Comparison of ENCODE assay signal across 8 cellular contexts in genomic region chr4:113702596-113702995, GRCh38. TPM values are rescaled to one million over a fixed set of nuclear protein-coding genes. Genes with fewer than 3 reads are reported as not detected.
DNase-seq lines count a peak whose midpoint lies in the region; ATAC-seq and TF ChIP-seq lines count a peak whose summit lies in the region.
"Not testable (repeated sequence)": the region's sequence is repeated elsewhere in the genome, so short reads cannot be mapped to it uniquely, and the experiment has no call there.

No MANE protein-coding gene starts in this region.

- POLR2A ChIA-PET in A673 (lab: Charles Lee; ENCODE audit: low non-redundant PET); IMR-90 (lab: Charles Lee; ENCODE audit: unreplicated experiment): not testable (repeated sequence)

- H3K4me1 ChIP-seq in A673 (ENCODE audit: insufficient read depth, low read length, poor library complexity, severe bottlenecking): peaks cover 12% of the 10 kb centered on the region
- not testable (repeated sequence) for H3K4me1 ChIP-seq in IMR-90 (ENCODE audit: control insufficient read depth, insufficient read depth, low read length)

- H3K18ac ChIP-seq in IMR-90 (ENCODE audit: low read depth, low read length): not testable (repeated sequence)

- not testable (repeated sequence) for H3K9ac ChIP-seq in IMR-90 (ENCODE audit: low read depth, low read length)

- WGBS in IMR-90 (ENCODE audit: extremely low coverage in 2 of 2, insufficient read length in 1 of 2), 2 experiments: no CpG with 5 or more reads among the region's 3 CpGs

- H2AK5ac ChIP-seq in IMR-90 (ENCODE audit: low read depth, low read length): not testable (repeated sequence)

- H2BK5ac ChIP-seq in IMR-90 (ENCODE audit: low read depth, low read length, poor library complexity, severe bottlenecking): peak overlapping the region; percentile 58

- H3K9me1 ChIP-seq in IMR-90 (ENCODE audit: insufficient read depth, low read length): peaks cover 14% of the 10 kb centered on the region; the same call in 1 of the 2 replicates

- not testable (repeated sequence) for H2AK9ac ChIP-seq in IMR-90 (replicated peaks; ENCODE audit: low read depth, low read length, poor library complexity)

- H2BK20ac ChIP-seq in IMR-90 (ENCODE audit: low read depth, low read length): not testable (repeated sequence)

- not testable (repeated sequence) for H2BK120ac ChIP-seq in IMR-90 (ENCODE audit: low read depth, low read length)

- H3K23ac ChIP-seq in IMR-90 (ENCODE audit: low read depth, low read length): not testable (repeated sequence)

- not testable (repeated sequence) for BruUV-seq in A673 (replicated peaks; lab: Mats Ljungman, UMichigan); IMR-90 (replicated peaks; lab: Mats Ljungman, UMichigan)

- not testable (repeated sequence) for TF ChIP-seq RAD21 in IMR-90 (IDR thresholded peaks at IDR 0.05; ENCODE audit: low read length)

- in situ Hi-C loops in IMR-90 (cut with MboI; ENCODE audit: low sequenced_read_pairs); brain microvascular endothelial cell (cut with HindIII; ENCODE audit: low pct_ligation_motif_present, low sequenced_read_pairs): not testable (repeated sequence)

- CTCF ChIA-PET in A673 (lab: Charles Lee): not testable (repeated sequence)
- CTCF ChIA-PET in IMR-90 (lab: Yijun Ruan, JAX): interaction anchor here (0.6 kb wide), 1 partner anchor 1438 kb away, joined by 3 read pairs; no protein-coding TSS in a partner anchor

- TF ChIP-seq POLR2A in IMR-90 (IDR thresholded peaks at IDR 0.05; ENCODE audit: low read depth, low read length): not testable (repeated sequence)

- dilution Hi-C loops in IMR-90 (cut with HindIII; ENCODE audit: low sequenced_read_pairs, unreplicated experiment): not testable (repeated sequence)

- H4K20me1 ChIP-seq in IMR-90 (ENCODE audit: insufficient read depth, low read length): not testable (repeated sequence)

- not testable (repeated sequence) for H3K9me3 ChIP-seq in A673 (ENCODE audit: low read depth, low read length, poor library complexity, severe bottlenecking); IMR-90 (ENCODE audit: control insufficient read depth, insufficient read depth, low read length)

- not testable (repeated sequence) for H4K91ac ChIP-seq in IMR-90 (ENCODE audit: insufficient read depth, low read depth, low read length)

- H3K56ac ChIP-seq in IMR-90 (ENCODE audit: extremely low read depth, insufficient read depth, low read length): not testable (repeated sequence)

- not testable (repeated sequence) for H3K4me2 ChIP-seq in IMR-90 (ENCODE audit: low read depth, low read length)

- H2BK15ac ChIP-seq in IMR-90 (ENCODE audit: low read depth, low read length): not testable (repeated sequence)

- not testable (repeated sequence) for H3K36me3 ChIP-seq in A673 (ENCODE audit: insufficient read depth, low read length, poor library complexity, severe bottlenecking); IMR-90 (ENCODE audit: control insufficient read depth, insufficient read depth, low read length); brain microvascular endothelial cell (replicated peaks)

- ATAC-seq in IMR-90 (ENCODE audit: low read depth): peak; percentile 35; the same call in 1 of the 2 replicates

- not testable (repeated sequence) for H3K27me3 ChIP-seq in A673 (replicated peaks; ENCODE audit: insufficient read depth, low read depth, low read length, poor library complexity); IMR-90 (ENCODE audit: control insufficient read depth, insufficient read depth, low read length); brain microvascular endothelial cell (replicated peaks)

- H3K4me3 ChIP-seq in A673 (ENCODE audit: low read depth, low read length, poor library complexity, severe bottlenecking); IMR-90 (ENCODE audit: insufficient read depth, low read depth, low read length); brain microvascular endothelial cell (ENCODE audit: low read depth, low read length): not testable (repeated sequence)

- intact Hi-C loops in A673 (cut with micrococcal nuclease; ENCODE audit: unreplicated experiment); IMR-90 (cut with micrococcal nuclease): not testable (repeated sequence)

- H3K14ac ChIP-seq in IMR-90 (replicated peaks; ENCODE audit: low read depth, low read length): not testable (repeated sequence)

- not testable (repeated sequence) for H4K5ac ChIP-seq in IMR-90 (ENCODE audit: low read depth, low read length)

- not testable (repeated sequence) for H4K8ac ChIP-seq in IMR-90 (ENCODE audit: low read depth in 2 of 2, low read length in 2 of 2)

- TF ChIP-seq CTCF in A673 (conservative IDR thresholded peaks at IDR 0.05; ENCODE audit: low read depth, low read length); IMR-90 (conservative IDR thresholded peaks at IDR 0.05; ENCODE audit: low read depth, low read length); brain microvascular endothelial cell (IDR thresholded peaks at IDR 0.05; ENCODE audit: low read depth, low read length, missing control alignments): not testable (repeated sequence)

- H3K27ac ChIP-seq in A673 (ENCODE audit: low read depth, low read length, poor library complexity, severe bottlenecking); IMR-90 (ENCODE audit: insufficient read depth, low read length); brain microvascular endothelial cell: not testable (repeated sequence)

- not testable (repeated sequence) for H3K4ac ChIP-seq in IMR-90 (ENCODE audit: low read depth, low read length)

- H3K79me1 ChIP-seq in IMR-90 (ENCODE audit: low read depth in 1 of 2, low read length in 2 of 2): peaks cover 17 to 69% of the 10 kb centered on the region in 2 experiments

- H2AFZ ChIP-seq in IMR-90 (replicated peaks; ENCODE audit: low read length, poor library complexity): not testable (repeated sequence)

- peak; percentile 17 for DNase-seq in A673 (ENCODE audit: low spot score)
- peak; percentile 77 for DNase-seq in EL
- peak; percentile 84 for DNase-seq in IMR-90
- peak; percentile 5 for DNase-seq in RPMI7951 (ENCODE audit: low read depth)
- peak; percentile 62 for DNase-seq in brain microvascular endothelial cell
- peak; percentile 42 for DNase-seq in fibroblast of gingiva (ENCODE audit: low read depth)
- DNase-seq in iris pigment epithelial cell (ENCODE audit: low read depth): peak; percentile 95
- peak; percentile 69 for DNase-seq in renal cortical epithelial cell (ENCODE audit: low read depth)

TF ChIP-seq in IMR-90, 13 proteins besides CTCF, POLR2A, EP300 and RAD21:
- TF ChIP-seq NFE2L2 (IDR thresholded peaks at IDR 0.05; ENCODE audit: low read depth, low read length) (peak; percentile 28; the same call in 1 of the 2 replicates), MAFK (IDR thresholded peaks at IDR 0.05; ENCODE audit: low read depth, low read length) (peak; percentile 25; the same call in 1 of the 2 replicates), FOS (IDR thresholded peaks at IDR 0.05; ENCODE audit: low read depth, low read length) (peak; percentile 51), RCOR1 (IDR thresholded peaks at IDR 0.05; ENCODE audit: insufficient replicate concordance, low read length) (peak; percentile 71), CEBPB (IDR thresholded peaks at IDR 0.05; ENCODE audit: low read depth, low read length) (peak; percentile 95)

RNA-seq across cellular contexts. Expression of gene CAMK2D, which starts 58.9 kb away (rescaled TPM):
- 34.7 and 35.8 TPM in 2 replicates for total RNA-seq in A673 (2021)
- 156 and 181 TPM in 2 replicates for total RNA-seq in IMR-90 (2012; rRNA removed)
- polyA plus RNA-seq in IMR-90 (2012; rRNA removed): 38.0 and 44.6 TPM in 2 replicates
- 10.4 and 11.5 TPM in 2 replicates for polyA plus RNA-seq in IMR-90 (2012; cell fraction: cytosol; rRNA removed)
- 8.5 and 39.2 TPM in 2 replicates for polyA plus RNA-seq in IMR-90 (2012; cell fraction: nucleus; rRNA removed; ENCODE audit: low replicate concordance)
- 22.2 and 23.3 TPM in 2 replicates for total RNA-seq in RPMI7951 (2014; rRNA removed; shearing (Covaris generic))
- total RNA-seq in renal cortical epithelial cell: 43.6 and 50.1 TPM in 2 replicates

Comparison
In these comparisons a context has a peak if more than half of its experiments do, and no peak if none do; other contexts are left out.
1. DNase-seq: peak in every context shown above with its lines; median percentile 95 in iris pigment epithelial cell; 84 in IMR-90; 77 in EL; 69 in renal cortical epithelial cell; 62 in brain microvascular endothelial cell; 42 in fibroblast of gingiva; 17 in A673; 5 in RPMI7951.